ENCODE assay signal across 7 cellular contexts in genomic region chr6:5005038-5005433, GRCh38. TPM values are rescaled to one million over a fixed set of nuclear protein-coding genes. Genes with fewer than 3 reads are reported as not detected.
A peak's percentile ranks its signal among the peaks of the same experiment; 100 is the strongest.
DNase-seq lines count a peak whose midpoint lies in the region; ATAC-seq, FAIRE-seq and TF ChIP-seq lines count a peak whose summit lies in the region.
"Not testable (repeated sequence)": the region's sequence is repeated elsewhere in the genome, so short reads cannot be mapped to it uniquely, and the experiment has no call there.

No MANE protein-coding gene starts in this region.

- peak overlapping the region in 3 of 4 donors; percentile 94 to 95 (median 94) for H3K4me3 Mint-ChIP-seq in CD4-positive, CD25-positive, alpha-beta regulatory T cell
- peak overlapping the region; percentile 24 for H3K4me3 Mint-ChIP-seq in activated T-cell treated with anti-CD3 and anti-CD28 coated beads, Interleukin-2, amount 50 U/mL, for 4 hours

- peaks cover 12% of the 10 kb centered on the region for H3K4me1 ChIP-seq in CD4-positive, CD25-positive, alpha-beta regulatory T cell (ENCODE audit: control insufficient read depth, insufficient read depth, low read length, poor library complexity, severe bottlenecking)
- not testable (repeated sequence) for H3K4me1 ChIP-seq in HEK293 (ENCODE audit: control insufficient read depth, insufficient read depth, low read length); Panc1 (ENCODE audit: control insufficient read depth, insufficient read depth, low read length); adipocyte (ENCODE audit: control insufficient read depth, insufficient read depth, low read length); keratinocyte (ENCODE audit: control insufficient read depth, extremely low read depth, insufficient read depth, low read length); neuronal stem cell (ENCODE audit: control insufficient read depth in 2 of 2, insufficient read depth in 1 of 2, low read depth in 1 of 2, low read length in 2 of 2)

- not testable (repeated sequence) for H3K9me3 Mint-ChIP-seq in CD4-positive, CD25-positive, alpha-beta regulatory T cell; activated T-cell treated with anti-CD3 and anti-CD28 coated beads, Interleukin-2, amount 50 U/mL, for 4 hours

- not testable (repeated sequence) for H3K27ac ChIP-seq in CD4-positive, CD25-positive, alpha-beta regulatory T cell (ENCODE audit: insufficient read depth, low read length, poor library complexity, severe bottlenecking); HEK293 (ENCODE audit: extremely low read depth, low read depth, low read length); keratinocyte (ENCODE audit: control insufficient read depth, insufficient read depth, low read length); neuronal stem cell (replicated peaks; ENCODE audit: low read length)
- H3K27ac ChIP-seq in Panc1 (ENCODE audit: low read length): peak overlapping the region; percentile 86; the same call in 1 of the 2 replicates

- in situ Hi-C loops in Panc1 (cut with HindIII; ENCODE audit: low pct_unique_long_range_greater_than_20kb, low sequenced_read_pairs): not testable (repeated sequence)

- not testable (repeated sequence) for H2BK12ac ChIP-seq in neuronal stem cell (ENCODE audit: low read length)

- H4K8ac ChIP-seq in neuronal stem cell (ENCODE audit: low read depth, low read length): not testable (repeated sequence)

- not testable (repeated sequence) for H2BK5ac ChIP-seq in neuronal stem cell (ENCODE audit: low read length)

- peak overlapping the region in 2 of 3 donors; percentile 94 to 96 for H3K27ac Mint-ChIP-seq in CD4-positive, CD25-positive, alpha-beta regulatory T cell

- not testable (repeated sequence) for H2AK5ac ChIP-seq in neuronal stem cell (ENCODE audit: low read depth, low read length)

- not testable (repeated sequence) for H3K9me3 ChIP-seq in CD4-positive, CD25-positive, alpha-beta regulatory T cell (ENCODE audit: control insufficient read depth in 2 of 2, low read length in 2 of 2); HEK293 (ENCODE audit: control insufficient read depth, insufficient read depth, low read depth, low read length); Panc1 (ENCODE audit: control insufficient read depth, insufficient read depth, low read depth, low read length); adipocyte (ENCODE audit: control insufficient read depth, low read length); keratinocyte (ENCODE audit: control insufficient read depth, low read depth, low read length); neuronal stem cell (replicated peaks in 1 of 2; ENCODE audit: control insufficient read depth in 2 of 2, insufficient read depth in 1 of 2, low read depth in 1 of 2, low read length in 2 of 2)

- H3K79me2 ChIP-seq in keratinocyte (ENCODE audit: control insufficient read depth, insufficient read depth, low read length): not testable (repeated sequence)

- H2AFZ ChIP-seq in keratinocyte (ENCODE audit: control insufficient read depth, low read length): not testable (repeated sequence)
- H2AFZ ChIP-seq in neuronal stem cell (ENCODE audit: low read length): peak overlapping the region; percentile 100

- POLR2A ChIA-PET in HEK293 (lab: Yijun Ruan, JAX); Panc1 (lab: Charles Lee): not testable (repeated sequence)

- not testable (repeated sequence) for DNase-seq in CD4-positive, CD25-positive, alpha-beta regulatory T cell; Panc1 (ENCODE audit: low read depth, low spot score); activated T-cell treated with anti-CD3 and anti-CD28 coated beads, Interleukin-2, amount 50 U/mL, for 4 hours; adipocyte (ENCODE audit: low read depth); keratinocyte (ENCODE audit: low read depth, low spot score); neuronal stem cell (ENCODE audit: low spot score)

- H3K9ac ChIP-seq in adipocyte (ENCODE audit: low read length): peak overlapping the region; percentile 95
- not testable (repeated sequence) for H3K9ac ChIP-seq in keratinocyte (ENCODE audit: control insufficient read depth, extremely low read depth, insufficient read depth, low read length); neuronal stem cell (ENCODE audit: low read depth, low read length, poor library complexity)

- not testable (repeated sequence) for H3K4me3 ChIP-seq in CD4-positive, CD25-positive, alpha-beta regulatory T cell (ENCODE audit: low read depth, low read length); HEK293 (ENCODE audit: low read depth, low read length); Panc1 (ENCODE audit: low read depth in 2 of 2, low read length in 2 of 2); keratinocyte (ENCODE audit: control insufficient read depth in 2 of 3, extremely low read depth in 1 of 3, insufficient read depth in 2 of 3, low read depth in 1 of 3, low read length in 3 of 3); neuronal stem cell (ENCODE audit: low read length in 2 of 2)
- H3K4me3 ChIP-seq in adipocyte (ENCODE audit: low read length): peak overlapping the region; percentile 86

- not testable (repeated sequence) for BruUV-seq in Panc1 (replicated peaks; lab: Mats Ljungman, UMichigan)

- not testable (repeated sequence) for H3K79me1 ChIP-seq in neuronal stem cell (ENCODE audit: low read depth, low read length)

- H3K36me3 ChIP-seq in CD4-positive, CD25-positive, alpha-beta regulatory T cell (ENCODE audit: control insufficient read depth, insufficient read depth, low read length): peaks cover 10% of the 10 kb centered on the region
- H3K36me3 ChIP-seq in HEK293 (ENCODE audit: control insufficient read depth in 2 of 2, insufficient read depth in 1 of 2, low read length in 2 of 2) (peaks cover 0 to 13% of the 10 kb centered on the region in 2 experiments; a peak in 1 of 3 replicates), adipocyte (ENCODE audit: control insufficient read depth, insufficient read depth, low read length, severe bottlenecking) (peaks cover 12% of the 10 kb centered on the region), neuronal stem cell (replicated peaks in 1 of 2; ENCODE audit: control insufficient read depth in 2 of 2, insufficient read depth in 2 of 2, low read length in 2 of 2) (peaks cover 5 to 13% of the 10 kb centered on the region in 2 donors)
- not testable (repeated sequence) for H3K36me3 ChIP-seq in Panc1 (ENCODE audit: control insufficient read depth, insufficient read depth, low read length); keratinocyte (ENCODE audit: control insufficient read depth in 2 of 2, extremely low read depth in 1 of 2, insufficient read depth in 2 of 2, low read length in 2 of 2)

- TF ChIP-seq CTCF in HEK293 (tag by site-specific recombination; IDR thresholded peaks at IDR 0.05); Panc1 (IDR thresholded peaks at IDR 0.05); keratinocyte (optimal IDR thresholded peaks at IDR 0.05 in 1 of 3, IDR thresholded peaks at IDR 0.05 in 1 of 3, conservative IDR thresholded peaks at IDR 0.05 in 1 of 3; ENCODE audit: extremely low read depth in 1 of 3, insufficient read depth in 2 of 3, low read length in 3 of 3): not testable (repeated sequence)

- H3K4me2 ChIP-seq in keratinocyte (ENCODE audit: control insufficient read depth, extremely low read depth, insufficient read depth, low read depth, low read length): peak overlapping the region; percentile 95
- H3K4me2 ChIP-seq in neuronal stem cell (ENCODE audit: insufficient read depth, low read length, poor library complexity, severe bottlenecking): not testable (repeated sequence)

- not testable (repeated sequence) for ATAC-seq in CD4-positive, CD25-positive, alpha-beta regulatory T cell (ENCODE audit: low read depth in 2 of 2); Panc1; activated T-cell treated with anti-CD3 and anti-CD28 coated beads, Interleukin-2, amount 50 U/mL, for 4 hours

- not testable (repeated sequence) for H3K9me1 ChIP-seq in keratinocyte (ENCODE audit: control insufficient read depth, extremely low read depth, insufficient read depth, low read length)

- intact Hi-C loops in Panc1 (cut with micrococcal nuclease; ENCODE audit: unreplicated experiment): not testable (repeated sequence)

- H3K4ac ChIP-seq in neuronal stem cell (ENCODE audit: low read length): not testable (repeated sequence)

- not testable (repeated sequence) for H4K20me1 ChIP-seq in keratinocyte (ENCODE audit: control insufficient read depth, extremely low read depth, insufficient read depth, low read length)

- H2BK15ac ChIP-seq in neuronal stem cell (ENCODE audit: low read length): not testable (repeated sequence)

- no CpG with 5 or more reads among the region's 5 CpGs for WGBS in neuronal stem cell (ENCODE audit: extremely low coverage in 2 of 2, insufficient read length in 2 of 2, insufficient replicate concordance in 1 of 2), 2 donors

- peaks cover 6 to 17% (median 11%) of the 10 kb centered on the region in 4 donors for H3K4me1 Mint-ChIP-seq in CD4-positive, CD25-positive, alpha-beta regulatory T cell
- H3K4me1 Mint-ChIP-seq in activated T-cell treated with anti-CD3 and anti-CD28 coated beads, Interleukin-2, amount 50 U/mL, for 4 hours (ENCODE audit: low read depth): peaks cover 14% of the 10 kb centered on the region

- not testable (repeated sequence) for H2BK120ac ChIP-seq in neuronal stem cell (ENCODE audit: low read depth, low read length)

- dilution Hi-C loops in keratinocyte (cut with MboI; ENCODE audit: extremely low pct_ligation_motif_present, low sequenced_read_pairs): not testable (repeated sequence)

- peaks cover 15% of the 10 kb centered on the region for H3K36me3 Mint-ChIP-seq in CD4-positive, CD25-positive, alpha-beta regulatory T cell
- H3K36me3 Mint-ChIP-seq in activated T-cell treated with anti-CD3 and anti-CD28 coated beads, Interleukin-2, amount 50 U/mL, for 4 hours (ENCODE audit: insufficient read depth): peaks cover 12% of the 10 kb centered on the region

- not testable (repeated sequence) for H3K14ac ChIP-seq in neuronal stem cell (ENCODE audit: low read length)

- H4K91ac ChIP-seq in neuronal stem cell (ENCODE audit: low read depth, low read length, poor library complexity): not testable (repeated sequence)

- CTCF ChIA-PET in HEK293 (lab: Yijun Ruan, JAX): interaction anchor here (0.7 to 1.3 kb wide), 4 partner anchors 25 to 704 kb away, joined by 3 to 5 read pairs (median 4); no protein-coding TSS in a partner anchor
- CTCF ChIA-PET in Panc1 (lab: Charles Lee): not testable (repeated sequence)

- not testable (repeated sequence) for H3K23ac ChIP-seq in neuronal stem cell (ENCODE audit: low read depth, low read length, poor library complexity)

- H3K27me3 ChIP-seq in CD4-positive, CD25-positive, alpha-beta regulatory T cell (ENCODE audit: control insufficient read depth, insufficient read depth, low read length); Panc1 (ENCODE audit: control insufficient read depth, insufficient read depth, low read length); adipocyte (replicated peaks; ENCODE audit: control insufficient read depth, insufficient read depth, low read length); keratinocyte (ENCODE audit: control insufficient read depth, extremely low read depth, insufficient read depth, low read length); neuronal stem cell (ENCODE audit: control insufficient read depth in 3 of 3, insufficient read depth in 3 of 3, low read depth in 1 of 3, low read length in 3 of 3): not testable (repeated sequence)

- FAIRE-seq in keratinocyte (lab: Jason Lieb, UNC): not testable (repeated sequence)

- H3K27me3 Mint-ChIP-seq in CD4-positive, CD25-positive, alpha-beta regulatory T cell; activated T-cell treated with anti-CD3 and anti-CD28 coated beads, Interleukin-2, amount 50 U/mL, for 4 hours (ENCODE audit: low read depth): not testable (repeated sequence)

- not testable (repeated sequence) for H3K18ac ChIP-seq in neuronal stem cell (ENCODE audit: low read length)

RNA-seq across cellular contexts. Expression of gene RPP40, which starts 1.2 kb away (rescaled TPM):
- total RNA-seq in CD4-positive, CD25-positive, alpha-beta regulatory T cell: 1.6 TPM
- polyA plus RNA-seq in CD4-positive, CD25-positive, alpha-beta regulatory T cell: 10 to 100 TPM; 12.9 to 20.2 (median 17.2) TPM
- 25.9 TPM for total RNA-seq in Panc1 (2021; ENCODE audit: unreplicated experiment)
- polyA plus RNA-seq in Panc1 (2012; ENCODE audit: insufficient read length): 16.4 TPM
- total RNA-seq in activated T-cell treated with anti-CD3 and anti-CD28 coated beads, Interleukin-2, amount 50 U/mL, for 4 hours: 10 to 100 TPM; 27.2 to 29.7 (median 28.5) TPM
- polyA plus RNA-seq in keratinocyte: 9.7 to 12.4 TPM (median 11.7 TPM) in 3 replicates
- 4.3 TPM for polyA plus RNA-seq in keratinocyte (2011; ENCODE audit: low read depth)
- polyA plus RNA-seq in keratinocyte (2011; cell fraction: cytosol; rRNA removed): 5.3 and 10.6 TPM in 2 replicates
- polyA plus RNA-seq in keratinocyte (2011; cell fraction: nucleus; rRNA removed): 4.8 and 8.3 TPM in 2 replicates
- polyA plus RNA-seq in keratinocyte (2012; ENCODE audit: low replicate concordance): 13.3 and 15.6 TPM in 2 replicates
- polyA minus RNA-seq in keratinocyte: 1.7 to 9.0 TPM (median 4.7 TPM) in 3 replicates
- 6.1 TPM for polyA minus RNA-seq in keratinocyte (2011; cell fraction: cytosol; rRNA and poly(A)+ RNA removed)
- polyA minus RNA-seq in keratinocyte (2011; cell fraction: nucleus; rRNA and poly(A)+ RNA removed): 4.5 and 4.6 TPM in 2 replicates
- 8.5 TPM for polyA plus RNA-seq in neuronal stem cell (2013, experiment 1 of 2)
- polyA plus RNA-seq in neuronal stem cell (2013, experiment 2 of 2): 9.8 TPM

Comparison
In these comparisons a context has a peak if more than half of its experiments do, and no peak if none do; other contexts are left out.
1. RNA of gene RPP40, which starts 1.2 kb away (total RNA-seq): 27.2 to 29.7 TPM in activated T-cell treated with anti-CD3 and anti-CD28 coated beads, Interleukin-2, amount 50 U/mL, for 4 hours and 25.9 TPM in Panc1 (single experiment); 1.6 TPM in CD4-positive, CD25-positive, alpha-beta regulatory T cell (single experiment); every median in the first group is over 10 times any median in the second.